Comparison of ENCODE assay signal across 12 cellular contexts in genomic region chr5:148746826-148747535, GRCh38.
A peak's percentile ranks its signal among the peaks of the same experiment; 100 is the strongest.
DNase-seq lines count a peak whose midpoint lies in the region; ATAC-seq and TF ChIP-seq lines count a peak whose summit lies in the region.
"Had no signal": no experiment of that assay in that cellular context is flagged by ENCODE, and none has a peak within 500 bp of the region (broad histone marks: within the 10 kb centered on the region; RNA-seq: fewer than 3 reads in every experiment).

No MANE protein-coding gene starts in this region.

- no peaks in the 10 kb centered on the region for H3K36me3 Mint-ChIP-seq in WTC11
- no peaks in the 10 kb centered on the region for H3K36me3 Mint-ChIP-seq in immature natural killer cell
- H3K36me3 Mint-ChIP-seq in activated CD4-positive, alpha-beta memory T cell treated with anti-CD3 and anti-CD28 coated beads, Interleukin-2, amount 10 ng/mL, durations not matched to agents 7 days and 5 days (ENCODE audit: low read depth): no peaks in the 10 kb centered on the region
- H3K36me3 Mint-ChIP-seq: CD8-positive, alpha-beta T cell had no signal

- H3K4me1 Mint-ChIP-seq in WTC11 (peaks cover 10% of the 10 kb centered on the region), immature natural killer cell (peaks cover 5 to 15% of the 10 kb centered on the region in 2 donors)
- H3K4me1 Mint-ChIP-seq in activated CD4-positive, alpha-beta memory T cell treated with anti-CD3 and anti-CD28 coated beads, Interleukin-2, amount 10 ng/mL, durations not matched to agents 7 days and 5 days: no peaks in the 10 kb centered on the region

- no peak overlapping the region for H3K27ac Mint-ChIP-seq in WTC11
- no peak overlapping the region for H3K27ac Mint-ChIP-seq in immature natural killer cell
- H3K27ac Mint-ChIP-seq in activated CD4-positive, alpha-beta memory T cell treated with anti-CD3 and anti-CD28 coated beads, Interleukin-2, amount 10 ng/mL, durations not matched to agents 7 days and 5 days: no peak overlapping the region
- H3K27ac Mint-ChIP-seq: CD8-positive, alpha-beta T cell had no signal

- DNase-seq in GDM1 (lab: John Stamatoyannopoulos, UW) (peak; percentile 48), WTC11 (ENCODE audit: low spot score) (no peak), immature natural killer cell (no peak), substantia nigra (lab: John Stamatoyannopoulos, UW) (no peak)
- no peak for DNase-seq in activated CD4-positive, alpha-beta memory T cell treated with anti-CD3 and anti-CD28 coated beads, Interleukin-2, amount 10 ng/mL, durations not matched to agents 7 days and 5 days
- DNase-seq in activated CD4-positive, alpha-beta T cell treated with anti-CD3 and anti-CD28 coated beads for 48 hours: no peak
- DNase-seq: activated naive CD4-positive, alpha-beta T cell treated with anti-CD3 and anti-CD28 coated beads, Interleukin-2, amount 50 U/mL, for 16 hours; CD8-positive, alpha-beta T cell; heart left ventricle had no signal

- no peak overlapping the region for H3K27ac ChIP-seq in substantia nigra (ENCODE audit: low read depth, low read length, poor library complexity, severe bottlenecking)
- H3K27ac ChIP-seq: SJSA1 had no signal

- CTCF ChIA-PET in WTC11 (lab: Charles Lee): interaction anchor here (1.0 to 2.2 kb wide), 4 partner anchors 16 to 368 kb away, joined by 4 to 8 read pairs (median 6); no protein-coding TSS in a partner anchor
- CTCF ChIA-PET in activated CD4-positive, alpha-beta memory T cell treated with anti-CD3 and anti-CD28 coated beads, Interleukin-2, amount 10 ng/mL, durations not matched to agents 7 days and 5 days (lab: Charles Lee): interaction anchor here (1.1 to 2.8 kb wide), 2 partner anchors 16 to 211 kb away, joined by 3 to 8 read pairs; no protein-coding TSS in a partner anchor

- ATAC-seq in GM21381 (IDR thresholded peaks at IDR 0.05; ENCODE audit: unreplicated experiment): peak; percentile 91
- ATAC-seq in HG03196 (IDR thresholded peaks at IDR 0.05; ENCODE audit: unreplicated experiment): peak; percentile 84
- 0 out of 2 replicates have a peak, but pooled peaks have one; percentile 28 for ATAC-seq in WTC11
- ATAC-seq: CD8-positive, alpha-beta T cell had no signal

- TF ChIP-seq CTCF in WTC11 (IDR thresholded peaks at IDR 0.05): no peak

- H3K4me3 Mint-ChIP-seq in WTC11 (no peak overlapping the region), immature natural killer cell (no peak overlapping the region)
- H3K4me3 Mint-ChIP-seq in activated CD4-positive, alpha-beta memory T cell treated with anti-CD3 and anti-CD28 coated beads, Interleukin-2, amount 10 ng/mL, durations not matched to agents 7 days and 5 days: no peak overlapping the region
- H3K4me3 Mint-ChIP-seq: CD8-positive, alpha-beta T cell had no signal

- H3K9me3 Mint-ChIP-seq in WTC11 (0 out of 2 replicates have a peak, but pooled peaks cover 6% of the 10 kb centered on the region), immature natural killer cell (no peaks in the 10 kb centered on the region)
- H3K9me3 Mint-ChIP-seq in activated CD4-positive, alpha-beta memory T cell treated with anti-CD3 and anti-CD28 coated beads, Interleukin-2, amount 10 ng/mL, durations not matched to agents 7 days and 5 days: no peaks in the 10 kb centered on the region
- H3K9me3 Mint-ChIP-seq: CD8-positive, alpha-beta T cell had no signal

- POLR2A ChIA-PET in WTC11 (lab: Charles Lee): no interaction called here
- POLR2A ChIA-PET in activated CD4-positive, alpha-beta memory T cell treated with anti-CD3 and anti-CD28 coated beads, Interleukin-2, amount 10 ng/mL, durations not matched to agents 7 days and 5 days (lab: Charles Lee): interaction anchor here (0.6 kb wide), 1 partner anchor 1119 kb away, joined by 4 read pairs; no protein-coding TSS in a partner anchor

- H3K27me3 Mint-ChIP-seq in WTC11 (ENCODE audit: low read depth): no peaks in the 10 kb centered on the region
- H3K27me3 Mint-ChIP-seq in immature natural killer cell (ENCODE audit: low read depth in 3 of 3): peaks cover 0 to 6% (median 2%) of the 10 kb centered on the region in 3 donors
- peaks cover 8% of the 10 kb centered on the region for H3K27me3 Mint-ChIP-seq in activated CD4-positive, alpha-beta memory T cell treated with anti-CD3 and anti-CD28 coated beads, Interleukin-2, amount 10 ng/mL, durations not matched to agents 7 days and 5 days

TF ChIP-seq in WTC11, 78 proteins besides CTCF, POLR2A, EP300 and RAD21:
- TF ChIP-seq ZBTB43 (CRISPR knock-in tag; IDR thresholded peaks at IDR 0.05): no peak

Comparison
In these comparisons a context has a peak if more than half of its experiments do, and no peak if none do; other contexts are left out.
1. ATAC-seq: peak in every context shown above with its lines; median percentile 91 in GM21381; 84 in HG03196; 28 in WTC11.